ENCODE assay signal across 23 cellular contexts in genomic region chr17:18201108-18201507, GRCh38. TPM values are rescaled to one million over a fixed set of nuclear protein-coding genes. Genes with fewer than 3 reads are reported as not detected.
DNase-seq lines count a peak whose midpoint lies in the region; ATAC-seq and TF ChIP-seq lines count a peak whose summit lies in the region.
"Had no signal": no experiment of that assay in that cellular context is flagged by ENCODE, and none has a peak within 500 bp of the region (broad histone marks: within the 10 kb centered on the region; RNA-seq: fewer than 3 reads in every experiment).

No MANE protein-coding gene starts in this region.

- H3K27ac ChIP-seq in endodermal cell (ENCODE audit: low read depth, low read length) = no peak overlapping the region
- H3K27ac ChIP-seq: 22Rv1 had no signal

- peaks cover 75% of the 10 kb centered on the region for H3K36me3 ChIP-seq in endodermal cell (ENCODE audit: control insufficient read depth, insufficient read depth, low read length)

- no peak overlapping the region for H3K4me3 Mint-ChIP-seq in activated T-cell treated with anti-CD3 and anti-CD28 coated beads, Interleukin-2, amount 50 U/mL, for 24 hours
- H3K4me3 Mint-ChIP-seq in stimulated activated naive CD8-positive, alpha-beta T cell treated with anti-CD3 and anti-CD28 coated beads, Interleukin-15, Interleukin-2, amounts not matched to agents 100 ng/mL and 50 ng/mL, for 24 hours = no peak overlapping the region
- H3K4me3 Mint-ChIP-seq in endodermal cell = no peak overlapping the region
- H3K4me3 Mint-ChIP-seq: CD14-positive monocyte, GM23338 had no signal

- no peaks in the 10 kb centered on the region for H3K27me3 Mint-ChIP-seq in activated T-cell treated with anti-CD3 and anti-CD28 coated beads, Interleukin-2, amount 50 U/mL, for 24 hours
- H3K27me3 Mint-ChIP-seq in stimulated activated naive CD8-positive, alpha-beta T cell treated with anti-CD3 and anti-CD28 coated beads, Interleukin-15, Interleukin-2, amounts not matched to agents 100 ng/mL and 50 ng/mL, for 24 hours = no peaks in the 10 kb centered on the region
- no peaks in the 10 kb centered on the region for H3K27me3 Mint-ChIP-seq in endodermal cell (ENCODE audit: insufficient read depth)

- peaks cover 75% of the 10 kb centered on the region for H3K36me3 Mint-ChIP-seq in activated T-cell treated with anti-CD3 and anti-CD28 coated beads, Interleukin-2, amount 50 U/mL, for 24 hours (ENCODE audit: low read depth)
- peaks cover 23% of the 10 kb centered on the region for H3K36me3 Mint-ChIP-seq in stimulated activated naive CD8-positive, alpha-beta T cell treated with anti-CD3 and anti-CD28 coated beads, Interleukin-15, Interleukin-2, amounts not matched to agents 100 ng/mL and 50 ng/mL, for 24 hours (ENCODE audit: low read depth)
- H3K36me3 Mint-ChIP-seq in endodermal cell (ENCODE audit: low read depth) = peaks cover 34% of the 10 kb centered on the region

- H3K9ac ChIP-seq in endodermal cell (ENCODE audit: extremely low read depth, low read length, poor library complexity, severe bottlenecking) = no peak overlapping the region

- H3K9me3 ChIP-seq in endodermal cell (ENCODE audit: control insufficient read depth, low read length) = no peaks in the 10 kb centered on the region
- H3K9me3 ChIP-seq: Caco-2 had no signal

- no peak for DNase-seq in activated T-cell treated with anti-CD3 and anti-CD28 coated beads, Interleukin-2, amount 50 U/mL, for 24 hours
- DNase-seq in activated T-cell treated with anti-CD3 and anti-CD28 coated beads, Interleukin-2, amount 50 U/mL, for 1 hour = no peak
- no peak for DNase-seq in stimulated activated naive CD8-positive, alpha-beta T cell treated with anti-CD3 and anti-CD28 coated beads, Interleukin-15, Interleukin-2, amounts not matched to agents 100 U/mL and 50 U/mL, for 24 hours
- DNase-seq in endodermal cell (no peak), midbrain (lab: John Stamatoyannopoulos, UW) (no peak), UCSD-AML1 (lab: John Stamatoyannopoulos, UW; ENCODE audit: unreplicated experiment) (no peak)
- DNase-seq: Caco-2; DMS153; GF-D8; KG1; NCI-H187; NCI-H2107; NCI-H510A; NCI-H748 treated with DMSO at 0.1 percent for 48 hours; NK-92 treated with Interleukin-12 subunit alpha and Interleukin-12 subunit beta, amount 100 ng/mL, for 24 hours; SHP77 had no signal

- H3K9me3 Mint-ChIP-seq in activated T-cell treated with anti-CD3 and anti-CD28 coated beads, Interleukin-2, amount 50 U/mL, for 24 hours = no peaks in the 10 kb centered on the region
- H3K9me3 Mint-ChIP-seq in stimulated activated naive CD8-positive, alpha-beta T cell treated with anti-CD3 and anti-CD28 coated beads, Interleukin-15, Interleukin-2, amounts not matched to agents 100 ng/mL and 50 ng/mL, for 24 hours = no peaks in the 10 kb centered on the region
- H3K9me3 Mint-ChIP-seq in endodermal cell = no peaks in the 10 kb centered on the region
- H3K9me3 Mint-ChIP-seq: CD14-positive monocyte, GM23338 had no signal

- 92 to 100% methylated on average over 1 to 4 of the region's 4 CpGs for WGBS in endodermal cell (ENCODE audit: insufficient coverage in 1 of 2, insufficient read length in 1 of 2), 2 experiments

- peaks cover 49% of the 10 kb centered on the region for H3K4me1 Mint-ChIP-seq in activated T-cell treated with anti-CD3 and anti-CD28 coated beads, Interleukin-2, amount 50 U/mL, for 24 hours (ENCODE audit: low read depth)
- H3K4me1 Mint-ChIP-seq in stimulated activated naive CD8-positive, alpha-beta T cell treated with anti-CD3 and anti-CD28 coated beads, Interleukin-15, Interleukin-2, amounts not matched to agents 100 ng/mL and 50 ng/mL, for 24 hours (ENCODE audit: low read depth) = peaks cover 23% of the 10 kb centered on the region
- H3K4me1 Mint-ChIP-seq in endodermal cell = peaks cover 18% of the 10 kb centered on the region

- H3K27ac Mint-ChIP-seq in activated T-cell treated with anti-CD3 and anti-CD28 coated beads, Interleukin-2, amount 50 U/mL, for 24 hours = peak overlapping the region; percentile 38
- peak overlapping the region; percentile 17 for H3K27ac Mint-ChIP-seq in stimulated activated naive CD8-positive, alpha-beta T cell treated with anti-CD3 and anti-CD28 coated beads, Interleukin-15, Interleukin-2, amounts not matched to agents 100 ng/mL and 50 ng/mL, for 24 hours
- H3K27ac Mint-ChIP-seq in endodermal cell = peak overlapping the region; percentile 6
- H3K27ac Mint-ChIP-seq: GM23338 had no signal

- H3K27me3 ChIP-seq in endodermal cell (ENCODE audit: control insufficient read depth, insufficient read depth, low read length, poor library complexity, severe bottlenecking) = no peaks in the 10 kb centered on the region

- ATAC-seq in stimulated activated naive CD8-positive, alpha-beta T cell treated with anti-CD3 and anti-CD28 coated beads, Interleukin-15, Interleukin-2, amounts not matched to agents 100 U/mL and 50 U/mL, for 24 hours = no peak
- ATAC-seq in SK-N-SH treated with all-trans-retinoic acid at 6 μM for 48 hours = no peak
- ATAC-seq: GM12878, GM23338, HepG2 had no signal

- peaks cover 15% of the 10 kb centered on the region for H3K4me1 ChIP-seq in endodermal cell (ENCODE audit: control insufficient read depth, insufficient read depth, low read length)

- no peak overlapping the region for H3K4me3 ChIP-seq in endodermal cell (ENCODE audit: low read length)
- H3K4me3 ChIP-seq: GM12878, GM23338 had no signal

- no peak for TF ChIP-seq CTCF in endodermal cell (conservative IDR thresholded peaks at IDR 0.05)

TF ChIP-seq in SK-N-SH treated with all-trans-retinoic acid at 6 μM for 48 hours, 23 proteins besides CTCF, POLR2A, EP300 and RAD21:
- TF ChIP-seq ARNTL (CRISPR knock-in tag; IDR thresholded peaks at IDR 0.05; ENCODE audit: borderline replicate concordance, low read depth) = no peak
- TF ChIP-seq ZC3H10 (CRISPR knock-in tag; IDR thresholded peaks at IDR 0.05) = no peak

RNA-seq across cellular contexts. Expression of gene ALKBH5, which starts 17.5 kb away (rescaled TPM):
- total RNA-seq in endodermal cell = 10 to 100 TPM; 64.1 to 80.9 TPM
- polyA plus RNA-seq in endodermal cell (2013, experiment 1 of 2) = 51.6 TPM
- 48.6 TPM for polyA plus RNA-seq in endodermal cell (2013, experiment 2 of 2)

RNA-seq across cellular contexts. Expression of gene LLGL1, which starts 24.3 kb away (rescaled TPM):
- 10 to 100 TPM; 66.3 to 69.3 TPM for total RNA-seq in endodermal cell
- polyA plus RNA-seq in endodermal cell (2013, experiment 1 of 2) = 106 TPM
- polyA plus RNA-seq in endodermal cell (2013, experiment 2 of 2) = 99.6 TPM

RNA-seq across cellular contexts. Expression of gene FLII, which starts 57.4 kb away (rescaled TPM):
- 100 to 1,000 TPM; 299 to 335 TPM for total RNA-seq in endodermal cell
- polyA plus RNA-seq in endodermal cell (2013, experiment 1 of 2) = 143 TPM
- 127 TPM for polyA plus RNA-seq in endodermal cell (2013, experiment 2 of 2)

RNA-seq across cellular contexts. Expression of gene MIEF2, which starts 59.4 kb away (rescaled TPM):
- total RNA-seq in endodermal cell = 10 to 100 TPM; 15.3 to 19.6 TPM
- polyA plus RNA-seq in endodermal cell (2013, experiment 1 of 2) = 6.2 TPM
- 6.0 TPM for polyA plus RNA-seq in endodermal cell (2013, experiment 2 of 2)
